In the genomic region with DNA sequence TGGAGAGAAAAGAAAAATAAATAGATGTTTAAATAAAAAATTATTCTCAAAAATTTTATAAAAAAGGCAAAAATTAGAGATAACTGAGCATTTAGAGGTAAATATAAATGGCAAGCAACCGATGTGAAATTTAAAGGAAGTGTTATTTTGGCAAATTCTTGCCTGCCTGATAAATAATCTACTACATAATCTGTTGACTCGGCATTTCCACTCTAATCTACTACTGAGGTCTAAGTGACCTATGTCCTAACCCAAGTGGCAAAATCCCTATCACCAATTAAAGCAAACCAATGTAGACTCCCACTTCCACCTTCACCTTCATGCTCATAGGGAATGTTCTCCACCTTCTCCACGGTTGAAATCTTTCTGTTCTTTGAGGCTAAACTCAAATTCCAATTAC, we compare ENCODE assay signal across 9 cellular contexts.
"Had no signal": no experiment of that assay in that cellular context is flagged by ENCODE, and none has a peak within 500 bp of the region (broad histone marks: within the 10 kb centered on the region; RNA-seq: fewer than 3 reads in every experiment).

No MANE protein-coding gene starts in this region.

- DNase-seq: GM23248, GOT3, H9, HCEC 1CT, Karpas-422, KBM-7 had no signal

- FAIRE-seq: H54 had no signal

- H3K4me3 ChIP-seq: GM23248 had no signal

- H3K9ac ChIP-seq: GM23248, KMS-11 had no signal

- H3K27ac ChIP-seq: GM23248, HL-60, KMS-11 had no signal

- H3K4me2 ChIP-seq: KMS-11 had no signal

- H2AFZ ChIP-seq: GM23248 had no signal
